10 cellular contexts compared by ENCODE assay signal in the genomic region with DNA sequence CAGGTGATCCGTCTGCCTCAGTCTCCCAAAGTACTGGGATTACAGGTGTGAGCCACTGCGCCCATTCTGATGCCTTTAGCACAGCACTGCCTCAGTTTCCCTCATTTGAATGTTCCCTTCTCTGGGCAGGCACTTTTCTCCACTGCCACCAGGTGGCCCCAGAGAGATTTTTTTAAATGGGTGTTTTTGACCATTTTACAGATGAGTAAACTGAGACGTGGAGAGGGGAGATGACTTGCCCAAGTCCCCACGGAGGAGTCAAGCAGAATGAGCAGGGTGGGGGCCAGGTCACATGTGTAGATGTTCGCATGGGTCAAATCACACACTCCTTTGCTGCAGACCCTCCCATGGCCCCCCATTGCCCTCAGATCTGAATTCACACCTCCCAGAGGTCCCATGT. TPM values are rescaled to one million over a fixed set of nuclear protein-coding genes. Genes with fewer than 3 reads are reported as not detected.
A peak's percentile ranks its signal among the peaks of the same experiment; 100 is the strongest.
DNase-seq lines count a peak whose midpoint lies in the region; ATAC-seq, FAIRE-seq and TF ChIP-seq lines count a peak whose summit lies in the region.
"Had no signal": no experiment of that assay in that cellular context is flagged by ENCODE, and none has a peak within 500 bp of the region (broad histone marks: within the 10 kb centered on the region; RNA-seq: fewer than 3 reads in every experiment).

No MANE protein-coding gene starts in this region.

- no peak overlapping the region for H2BK20ac ChIP-seq in IMR-90 (ENCODE audit: low read depth, low read length)

- no peak overlapping the region for H3K27ac Mint-ChIP-seq in CD4-positive, alpha-beta T cell
- H3K27ac Mint-ChIP-seq in nephron progenitor cell: no peak overlapping the region

- H3K4me2 ChIP-seq in IMR-90 (ENCODE audit: low read depth, low read length): no peak overlapping the region

- no peak for DNase-seq in CD4-positive, alpha-beta T cell
- no peak for DNase-seq in IMR-90
- no peak for DNase-seq in bronchial epithelial cell (ENCODE audit: low read depth)
- no peak for DNase-seq in nephron progenitor cell
- DNase-seq in mucosa of gallbladder (ENCODE audit: low spot score): no peak
- DNase-seq in Kasumi-1 (lab: John Stamatoyannopoulos, UW): no peak
- DNase-seq: cerebellar nuclear complex, uterus had no signal

- no peaks in the 10 kb centered on the region for H3K79me1 ChIP-seq in IMR-90 (ENCODE audit: low read depth in 1 of 2, low read length in 2 of 2)

- no peak overlapping the region for H4K8ac ChIP-seq in IMR-90 (ENCODE audit: low read depth in 2 of 2, low read length in 2 of 2)

- H2BK5ac ChIP-seq in IMR-90 (ENCODE audit: low read depth, low read length, poor library complexity, severe bottlenecking): no peak overlapping the region

- H4K91ac ChIP-seq in IMR-90 (ENCODE audit: insufficient read depth, low read depth, low read length): no peak overlapping the region

- no peak for TF ChIP-seq POLR2A in IMR-90 (IDR thresholded peaks at IDR 0.05; ENCODE audit: low read depth, low read length)

- peaks cover 8% of the 10 kb centered on the region for H3K9me3 ChIP-seq in CD4-positive, alpha-beta T cell (ENCODE audit: control insufficient read depth, low read length)
- H3K9me3 ChIP-seq in IMR-90 (ENCODE audit: control insufficient read depth, insufficient read depth, low read length): peaks cover 3% of the 10 kb centered on the region; the same call in 1 of the 2 replicates

- H3K56ac ChIP-seq in IMR-90 (ENCODE audit: extremely low read depth, insufficient read depth, low read length): no peak overlapping the region

- no CpG with 5 or more reads among the region's 5 CpGs for WGBS in IMR-90 (ENCODE audit: extremely low coverage in 2 of 2, insufficient read length in 1 of 2), 2 experiments

- no peak overlapping the region for H2BK120ac ChIP-seq in IMR-90 (ENCODE audit: low read depth, low read length)

- no peak overlapping the region for H3K23ac ChIP-seq in IMR-90 (ENCODE audit: low read depth, low read length)

- peaks cover 5% of the 10 kb centered on the region; the same call in 1 of the 2 replicates for H4K20me1 ChIP-seq in IMR-90 (ENCODE audit: insufficient read depth, low read length)

- no peak for ATAC-seq in CD4-positive, alpha-beta T cell (ENCODE audit: poor library complexity)
- ATAC-seq in IMR-90 (ENCODE audit: low read depth) (no peak), GM21529 (IDR thresholded peaks at IDR 0.05; ENCODE audit: unreplicated experiment) (no peak), GM19452 (IDR thresholded peaks at IDR 0.05; ENCODE audit: unreplicated experiment) (no peak)

- H2BK15ac ChIP-seq in IMR-90 (ENCODE audit: low read depth, low read length): no peak overlapping the region

- H2AK9ac ChIP-seq in IMR-90 (replicated peaks; ENCODE audit: low read depth, low read length, poor library complexity): no peak overlapping the region

- no TSS peak for BruUV-seq in IMR-90 (replicated peaks; lab: Mats Ljungman, UMichigan)

- no peak overlapping the region for H3K18ac ChIP-seq in IMR-90 (ENCODE audit: low read depth, low read length)

- CTCF ChIA-PET in CD4-positive, alpha-beta T cell (lab: Charles Lee): no interaction called here
- CTCF ChIA-PET in IMR-90 (lab: Yijun Ruan, JAX): no interaction called here

- POLR2A ChIA-PET in CD4-positive, alpha-beta T cell (lab: Charles Lee): no interaction called here
- POLR2A ChIA-PET in IMR-90 (lab: Charles Lee; ENCODE audit: unreplicated experiment): no interaction called here

- H3K4me3 ChIP-seq in IMR-90 (ENCODE audit: insufficient read depth, low read depth, low read length): no peak overlapping the region
- H3K4me3 ChIP-seq in bronchial epithelial cell (ENCODE audit: low read depth, low read length): no peak overlapping the region
- H3K4me3 ChIP-seq: uterus had no signal

- H2AK5ac ChIP-seq in IMR-90 (ENCODE audit: low read depth, low read length): no peak overlapping the region

- H3K4me1 ChIP-seq in IMR-90 (ENCODE audit: control insufficient read depth, insufficient read depth, low read length): peaks cover 7% of the 10 kb centered on the region

- peaks cover 90% of the 10 kb centered on the region for H3K27me3 ChIP-seq in CD4-positive, alpha-beta T cell (ENCODE audit: control insufficient read depth, insufficient read depth, low read length)
- H3K27me3 ChIP-seq in IMR-90 (ENCODE audit: control insufficient read depth, insufficient read depth, low read length): peaks cover 20% of the 10 kb centered on the region; the same call in 1 of the 2 replicates
- peaks cover 14% of the 10 kb centered on the region for H3K27me3 ChIP-seq in bronchial epithelial cell (ENCODE audit: control insufficient read depth, insufficient read depth, low read length)

- H3K36me3 Mint-ChIP-seq in CD4-positive, alpha-beta T cell (ENCODE audit: low read depth): no peaks in the 10 kb centered on the region
- no peaks in the 10 kb centered on the region for H3K36me3 Mint-ChIP-seq in nephron progenitor cell (ENCODE audit: low read depth)

- no peak overlapping the region for H3K14ac ChIP-seq in IMR-90 (replicated peaks; ENCODE audit: low read depth, low read length)

- no peak overlapping the region for H3K9ac ChIP-seq in IMR-90 (ENCODE audit: low read depth, low read length)

- no peak for TF ChIP-seq RAD21 in IMR-90 (IDR thresholded peaks at IDR 0.05; ENCODE audit: low read length)

- no peak overlapping the region for H3K4ac ChIP-seq in IMR-90 (ENCODE audit: low read depth, low read length)

- H3K9me1 ChIP-seq in IMR-90 (ENCODE audit: insufficient read depth, low read length): no peaks in the 10 kb centered on the region

- no peak overlapping the region for H4K5ac ChIP-seq in IMR-90 (ENCODE audit: low read depth, low read length)

- in situ Hi-C loops in IMR-90 (cut with MboI; ENCODE audit: low sequenced_read_pairs): no loop called here

- H2AFZ ChIP-seq in IMR-90 (replicated peaks; ENCODE audit: low read length, poor library complexity): no peak overlapping the region

- no peak for FAIRE-seq in bronchial epithelial cell (lab: Jason Lieb, UNC)

- peak; percentile 36 for TF ChIP-seq CTCF in CD4-positive, alpha-beta T cell (IDR thresholded peaks at IDR 0.05)
- TF ChIP-seq CTCF in IMR-90 (conservative IDR thresholded peaks at IDR 0.05; ENCODE audit: low read depth, low read length): peak; percentile 43
- TF ChIP-seq CTCF in bronchial epithelial cell (IDR thresholded peaks at IDR 0.05; ENCODE audit: insufficient read depth, low read length, severe bottlenecking): peak; percentile 34
- peak; percentile 41 for TF ChIP-seq CTCF in nephron progenitor cell (IDR thresholded peaks at IDR 0.05)

- peaks cover 15% of the 10 kb centered on the region for H3K4me1 Mint-ChIP-seq in CD4-positive, alpha-beta T cell (ENCODE audit: low read depth)
- H3K4me1 Mint-ChIP-seq in nephron progenitor cell: peaks cover 45% of the 10 kb centered on the region

- peaks cover 86% of the 10 kb centered on the region for H3K27me3 Mint-ChIP-seq in CD4-positive, alpha-beta T cell
- peaks cover 59% of the 10 kb centered on the region for H3K27me3 Mint-ChIP-seq in nephron progenitor cell (ENCODE audit: low read depth, poor library complexity)

- dilution Hi-C loops in IMR-90 (cut with HindIII; ENCODE audit: low sequenced_read_pairs, unreplicated experiment): no loop called here

- no peak overlapping the region for H3K27ac ChIP-seq in CD4-positive, alpha-beta T cell (ENCODE audit: low read depth, low read length)
- H3K27ac ChIP-seq in IMR-90 (ENCODE audit: insufficient read depth, low read length): no peak overlapping the region
- H3K27ac ChIP-seq: uterus had no signal

- intact Hi-C loops in CD4-positive, alpha-beta T cell (cut with DNase I, micrococcal nuclease): no loop called here
- intact Hi-C loops in IMR-90 (cut with micrococcal nuclease): no loop called here

- H3K9me3 Mint-ChIP-seq in CD4-positive, alpha-beta T cell: peaks cover 5% of the 10 kb centered on the region
- peaks cover 6% of the 10 kb centered on the region for H3K9me3 Mint-ChIP-seq in nephron progenitor cell

- no peaks in the 10 kb centered on the region for H3K36me3 ChIP-seq in IMR-90 (ENCODE audit: control insufficient read depth, insufficient read depth, low read length)
- H3K36me3 ChIP-seq in bronchial epithelial cell (ENCODE audit: control insufficient read depth, insufficient read depth, low read length): no peaks in the 10 kb centered on the region
- H3K36me3 ChIP-seq: uterus had no signal

- no peak overlapping the region for H3K4me3 Mint-ChIP-seq in CD4-positive, alpha-beta T cell
- H3K4me3 Mint-ChIP-seq in nephron progenitor cell: no peak overlapping the region

RNA-seq across cellular contexts. Expression of gene PDE4C, which starts 3.2 kb away (rescaled TPM):
- total RNA-seq in CD4-positive, alpha-beta T cell: not detected
- 0.18 TPM in 1 of 2 replicates, not detected in the other for total RNA-seq in IMR-90 (2012; rRNA removed)
- polyA plus RNA-seq in IMR-90 (2012; rRNA removed): 0.22 and 0.24 TPM in 2 replicates
- 0.30 and 0.40 TPM in 2 replicates for polyA plus RNA-seq in IMR-90 (2012; cell fraction: cytosol; rRNA removed)
- polyA plus RNA-seq in IMR-90 (2012; cell fraction: nucleus; rRNA removed; ENCODE audit: low replicate concordance): 3.4 and 5.3 TPM in 2 replicates
- total RNA-seq in bronchial epithelial cell: 0.26 and 0.38 TPM in 2 replicates
- 2.1 TPM for total RNA-seq in mucosa of gallbladder

RNA-seq across cellular contexts. Expression of gene RAB3A, which starts 25.6 kb away (rescaled TPM):
- total RNA-seq in CD4-positive, alpha-beta T cell: 10 to 100 TPM; 28.9 to 31.2 TPM
- 2.8 and 3.0 TPM in 2 replicates for total RNA-seq in IMR-90 (2012; rRNA removed)
- polyA plus RNA-seq in IMR-90 (2012; rRNA removed): 13.4 and 13.6 TPM in 2 replicates
- polyA plus RNA-seq in IMR-90 (2012; cell fraction: cytosol; rRNA removed): 8.6 and 29.3 TPM in 2 replicates
- 35.0 and 55.7 TPM in 2 replicates for polyA plus RNA-seq in IMR-90 (2012; cell fraction: nucleus; rRNA removed; ENCODE audit: low replicate concordance)
- total RNA-seq in bronchial epithelial cell: 0.53 and 1.0 TPM in 2 replicates
- total RNA-seq in mucosa of gallbladder: 5.5 TPM

RNA-seq across cellular contexts. Expression of gene MPV17L2, which starts 36.5 kb away (rescaled TPM):
- total RNA-seq in CD4-positive, alpha-beta T cell: 1 to 10 TPM; 2.8 to 3.9 TPM
- 7.2 TPM in 2 replicates for total RNA-seq in IMR-90 (2012; rRNA removed)
- 19.5 and 22.5 TPM in 2 replicates for polyA plus RNA-seq in IMR-90 (2012; rRNA removed)
- polyA plus RNA-seq in IMR-90 (2012; cell fraction: cytosol; rRNA removed): 17.4 and 27.3 TPM in 2 replicates
- polyA plus RNA-seq in IMR-90 (2012; cell fraction: nucleus; rRNA removed; ENCODE audit: low replicate concordance): 3.9 and 10.3 TPM in 2 replicates
- 8.7 and 9.5 TPM in 2 replicates for total RNA-seq in bronchial epithelial cell
- 9.3 TPM for total RNA-seq in mucosa of gallbladder

RNA-seq across cellular contexts. Expression of gene IQCN, which starts 44.8 kb away (rescaled TPM):
- 10 to 100 TPM; 18.1 to 18.7 TPM for total RNA-seq in CD4-positive, alpha-beta T cell
- total RNA-seq in IMR-90 (2012; rRNA removed) (0.18 and 0.28 TPM in 2 replicates), bronchial epithelial cell (under 0.01 TPM in 1 of 2 replicates, not detected in the other), mucosa of gallbladder (2.9 TPM)
- 0.60 and 0.67 TPM in 2 replicates for polyA plus RNA-seq in IMR-90 (2012; rRNA removed)
- 0.24 and 0.29 TPM in 2 replicates for polyA plus RNA-seq in IMR-90 (2012; cell fraction: cytosol; rRNA removed)
- polyA plus RNA-seq in IMR-90 (2012; cell fraction: nucleus; rRNA removed; ENCODE audit: low replicate concordance): 6.1 and 10.8 TPM in 2 replicates

RNA-seq across cellular contexts. Expression of gene JUND, which starts 51.9 kb away (rescaled TPM):
- 1,000 to 10,000 TPM; 1,827 to 1,976 TPM for total RNA-seq in CD4-positive, alpha-beta T cell
- total RNA-seq in IMR-90 (2012; rRNA removed) (14.2 and 22.8 TPM in 2 replicates), bronchial epithelial cell (54.0 and 89.0 TPM in 2 replicates), mucosa of gallbladder (303 TPM)
- 77.2 and 101 TPM in 2 replicates for polyA plus RNA-seq in IMR-90 (2012; rRNA removed)
- polyA plus RNA-seq in IMR-90 (2012; cell fraction: cytosol; rRNA removed): 57.0 and 329 TPM in 2 replicates
- 200 and 259 TPM in 2 replicates for polyA plus RNA-seq in IMR-90 (2012; cell fraction: nucleus; rRNA removed; ENCODE audit: low replicate concordance)
